1 cellular context compared by ENCODE assay signal in the genomic region with DNA sequence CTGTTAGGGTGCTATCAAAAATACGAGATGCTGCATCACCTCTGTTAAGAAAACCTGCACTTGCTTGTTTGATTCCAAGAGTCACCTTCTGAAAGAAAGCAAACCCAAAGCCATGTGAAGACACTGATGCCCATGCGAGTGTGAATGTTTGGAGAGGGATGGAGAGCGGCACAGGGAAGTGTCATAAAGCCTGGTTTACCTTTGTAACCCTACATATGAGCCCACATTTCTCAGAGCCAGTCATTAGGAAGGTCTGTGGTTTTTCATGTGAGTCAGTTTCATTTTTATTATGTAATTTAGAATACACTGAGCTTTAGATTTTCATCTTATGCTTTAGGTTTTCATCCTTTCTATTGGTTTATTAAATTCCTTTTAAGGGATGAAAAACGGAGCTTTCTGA.
TF ChIP-seq lines count a peak whose summit lies in the region.

No MANE protein-coding gene starts in this region.

TF ChIP-seq in GM23338, 12 proteins besides CTCF, POLR2A, EP300 and RAD21 (continued from another document):
- TF ChIP-seq, protein P1, sequence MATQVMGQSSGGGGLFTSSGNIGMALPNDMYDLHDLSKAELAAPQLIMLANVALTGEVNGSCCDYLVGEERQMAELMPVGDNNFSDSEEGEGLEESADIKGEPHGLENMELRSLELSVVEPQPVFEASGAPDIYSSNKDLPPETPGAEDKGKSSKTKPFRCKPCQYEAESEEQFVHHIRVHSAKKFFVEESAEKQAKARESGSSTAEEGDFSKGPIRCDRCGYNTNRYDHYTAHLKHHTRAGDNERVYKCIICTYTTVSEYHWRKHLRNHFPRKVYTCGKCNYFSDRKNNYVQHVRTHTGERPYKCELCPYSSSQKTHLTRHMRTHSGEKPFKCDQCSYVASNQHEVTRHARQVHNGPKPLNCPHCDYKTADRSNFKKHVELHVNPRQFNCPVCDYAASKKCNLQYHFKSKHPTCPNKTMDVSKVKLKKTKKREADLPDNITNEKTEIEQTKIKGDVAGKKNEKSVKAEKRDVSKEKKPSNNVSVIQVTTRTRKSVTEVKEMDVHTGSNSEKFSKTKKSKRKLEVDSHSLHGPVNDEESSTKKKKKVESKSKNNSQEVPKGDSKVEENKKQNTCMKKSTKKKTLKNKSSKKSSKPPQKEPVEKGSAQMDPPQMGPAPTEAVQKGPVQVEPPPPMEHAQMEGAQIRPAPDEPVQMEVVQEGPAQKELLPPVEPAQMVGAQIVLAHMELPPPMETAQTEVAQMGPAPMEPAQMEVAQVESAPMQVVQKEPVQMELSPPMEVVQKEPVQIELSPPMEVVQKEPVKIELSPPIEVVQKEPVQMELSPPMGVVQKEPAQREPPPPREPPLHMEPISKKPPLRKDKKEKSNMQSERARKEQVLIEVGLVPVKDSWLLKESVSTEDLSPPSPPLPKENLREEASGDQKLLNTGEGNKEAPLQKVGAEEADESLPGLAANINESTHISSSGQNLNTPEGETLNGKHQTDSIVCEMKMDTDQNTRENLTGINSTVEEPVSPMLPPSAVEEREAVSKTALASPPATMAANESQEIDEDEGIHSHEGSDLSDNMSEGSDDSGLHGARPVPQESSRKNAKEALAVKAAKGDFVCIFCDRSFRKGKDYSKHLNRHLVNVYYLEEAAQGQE (IDR thresholded peaks at IDR 0.05; ENCODE audit: unreplicated experiment), result no peak
- no peak for TF ChIP-seq STAT1 (IDR thresholded peaks at IDR 0.05; ENCODE audit: unreplicated experiment)
- TF ChIP-seq POLR2AphosphoS5 (IDR thresholded peaks at IDR 0.05; ENCODE audit: low read depth), result no peak
TF ChIP-seq in GM23338: peak in this region for 0.
